13 cellular contexts compared by ENCODE assay signal in the genomic region with DNA sequence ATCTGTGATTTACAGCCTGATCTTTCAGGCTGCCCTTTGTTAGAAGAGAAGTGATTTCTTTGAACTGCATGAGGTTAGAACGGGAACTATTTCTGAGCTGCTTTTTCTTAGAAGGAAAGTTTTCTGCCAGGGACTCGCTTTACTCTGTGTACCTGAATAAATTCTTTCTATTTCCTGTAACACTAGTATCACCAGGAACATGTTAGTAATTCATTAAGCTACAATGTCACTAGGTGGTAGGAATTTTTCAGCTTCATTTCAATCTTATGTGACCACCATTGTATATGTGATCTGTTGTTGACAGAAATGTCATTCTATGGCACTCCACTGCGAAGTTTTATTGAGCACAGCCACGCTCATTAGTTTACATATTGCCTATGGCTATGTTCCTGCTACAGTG.
"Had no signal": no experiment of that assay in that cellular context is flagged by ENCODE, and none has a peak within 500 bp of the region (broad histone marks: within the 10 kb centered on the region; RNA-seq: fewer than 3 reads in every experiment).

No MANE protein-coding gene starts in this region.

- H3K27ac ChIP-seq: dorsolateral prefrontal cortex, gastroesophageal sphincter, heart right ventricle had no signal

- H3K9me3 ChIP-seq: gastroesophageal sphincter had no signal

- H3K36me3 Mint-ChIP-seq: activated naive CD8-positive, alpha-beta T cell treated with anti-CD3 and anti-CD28 coated beads, Interleukin-2, amount 10 ng/mL, durations not matched to agents 7 days and 5 days; naive thymus-derived CD8-positive, alpha-beta T cell; stimulated activated memory B cell treated with anti-CD40 and anti-IgM and Interleukin-4, amounts not matched to agents 10 μg/mL and 1 μg/mL and 100 μg/mL, for 72 hours had no signal

- H3K27me3 ChIP-seq: gastroesophageal sphincter, heart right ventricle had no signal

- ATAC-seq: gastroesophageal sphincter; heart right ventricle; left lobe of liver; naive thymus-derived CD8-positive, alpha-beta T cell; stimulated activated memory B cell treated with anti-CD40 and anti-IgM and Interleukin-4, amounts not matched to agents 10 μg/mL and 1 μg/mL and 100 μg/mL, for 72 hours had no signal

- H3K9me3 Mint-ChIP-seq: activated naive CD8-positive, alpha-beta T cell treated with anti-CD3 and anti-CD28 coated beads, Interleukin-2, amount 10 ng/mL, durations not matched to agents 7 days and 5 days; activated T-helper 1 cell treated with anti-CD3 and anti-CD28 coated beads, Interleukin-12 subunit alpha, Interleukin-12 subunit beta, Interleukin-2, Interleukin-4 antibody, amounts not matched to agents 30 ng/mL and 10 ng/mL and 1 ng/mL, durations not matched to agents 14 hours and 24 hours and 36 hours; stimulated activated memory B cell treated with anti-CD40 and anti-IgM and Interleukin-4, amounts not matched to agents 10 μg/mL and 1 μg/mL and 100 μg/mL, for 72 hours had no signal

- DNase-seq: activated CD4-positive, alpha-beta T cell treated with anti-CD3 and anti-CD28 coated beads, Interleukin-2, amount 50 U/mL, for 1 hour; activated CD8-positive, alpha-beta memory T cell treated with anti-CD3 and anti-CD28 coated beads for 24 hours; activated naive CD4-positive, alpha-beta T cell; activated naive CD8-positive, alpha-beta T cell treated with anti-CD3 and anti-CD28 coated beads, Interleukin-2, amount 10 ng/mL, durations not matched to agents 7 days and 5 days; anterior cingulate cortex; dorsolateral prefrontal cortex; heart right ventricle; naive thymus-derived CD8-positive, alpha-beta T cell; stimulated activated CD4-positive, alpha-beta T cell treated with anti-CD3 and anti-CD28 coated beads, Interleukin-12 subunit alpha, Interleukin-12 subunit beta, amount 100 ng/mL, for 4 hours had no signal

- H3K4me3 ChIP-seq: dorsolateral prefrontal cortex, gastroesophageal sphincter, heart right ventricle had no signal

- H3K27ac Mint-ChIP-seq: activated naive CD8-positive, alpha-beta T cell treated with anti-CD3 and anti-CD28 coated beads, Interleukin-2, amount 10 ng/mL, durations not matched to agents 7 days and 5 days; activated T-helper 1 cell treated with anti-CD3 and anti-CD28 coated beads, Interleukin-12 subunit alpha, Interleukin-12 subunit beta, Interleukin-2, Interleukin-4 antibody, amounts not matched to agents 30 ng/mL and 10 ng/mL and 1 ng/mL, durations not matched to agents 14 hours and 24 hours and 36 hours; naive thymus-derived CD8-positive, alpha-beta T cell; stimulated activated memory B cell treated with anti-CD40 and anti-IgM and Interleukin-4, amounts not matched to agents 10 μg/mL and 1 μg/mL and 100 μg/mL, for 72 hours had no signal

- H3K27me3 Mint-ChIP-seq: activated naive CD8-positive, alpha-beta T cell treated with anti-CD3 and anti-CD28 coated beads, Interleukin-2, amount 10 ng/mL, durations not matched to agents 7 days and 5 days; naive thymus-derived CD8-positive, alpha-beta T cell; stimulated activated memory B cell treated with anti-CD40 and anti-IgM and Interleukin-4, amounts not matched to agents 10 μg/mL and 1 μg/mL and 100 μg/mL, for 72 hours had no signal

- H3K4me1 ChIP-seq: gastroesophageal sphincter, heart right ventricle had no signal

- H3K36me3 ChIP-seq: gastroesophageal sphincter, heart right ventricle had no signal

- H3K4me3 Mint-ChIP-seq: activated naive CD8-positive, alpha-beta T cell treated with anti-CD3 and anti-CD28 coated beads, Interleukin-2, amount 10 ng/mL, durations not matched to agents 7 days and 5 days; activated T-helper 1 cell treated with anti-CD3 and anti-CD28 coated beads, Interleukin-12 subunit alpha, Interleukin-12 subunit beta, Interleukin-2, Interleukin-4 antibody, amounts not matched to agents 30 ng/mL and 10 ng/mL and 1 ng/mL, durations not matched to agents 14 hours and 24 hours and 36 hours; naive thymus-derived CD8-positive, alpha-beta T cell; stimulated activated memory B cell treated with anti-CD40 and anti-IgM and Interleukin-4, amounts not matched to agents 10 μg/mL and 1 μg/mL and 100 μg/mL, for 72 hours had no signal

- H3K4me1 Mint-ChIP-seq: activated naive CD8-positive, alpha-beta T cell treated with anti-CD3 and anti-CD28 coated beads, Interleukin-2, amount 10 ng/mL, durations not matched to agents 7 days and 5 days; naive thymus-derived CD8-positive, alpha-beta T cell; stimulated activated memory B cell treated with anti-CD40 and anti-IgM and Interleukin-4, amounts not matched to agents 10 μg/mL and 1 μg/mL and 100 μg/mL, for 72 hours had no signal
